In genomic region chr9:34341659-34342266, GRCh38 we compare ENCODE assay signal across 14 cellular contexts. TPM values are rescaled to one million over a fixed set of nuclear protein-coding genes. Genes with fewer than 3 reads are reported as not detected.
DNase-seq lines count a peak whose midpoint lies in the region; ATAC-seq, FAIRE-seq and TF ChIP-seq lines count a peak whose summit lies in the region.
"Had no signal": no experiment of that assay in that cellular context is flagged by ENCODE, and none has a peak within 500 bp of the region (broad histone marks: within the 10 kb centered on the region; RNA-seq: fewer than 3 reads in every experiment).

No MANE protein-coding gene starts in this region.

- 76% methylated on average over 5 of the region's 6 CpGs for whole genome bisulfite sequencing in esophagus muscularis mucosa
- WGBS in pancreas, 2 donors: 86 to 88% methylated on average over 6 of the region's 6 CpGs

- no peak overlapping the region for H3K4me3 ChIP-seq in ascending aorta
- H3K4me3 ChIP-seq in esophagus muscularis mucosa: no peak overlapping the region
- H3K4me3 ChIP-seq in pancreas: no peak overlapping the region
- no peak overlapping the region for H3K4me3 ChIP-seq in thoracic aorta
- H3K4me3 ChIP-seq: PC-9 had no signal

- no peak for TF ChIP-seq CTCF in ascending aorta (IDR thresholded peaks at IDR 0.05)
- no peak for TF ChIP-seq CTCF in esophagus muscularis mucosa (IDR thresholded peaks at IDR 0.05)
- no peak for TF ChIP-seq CTCF in pancreas (IDR thresholded peaks at IDR 0.05)
- TF ChIP-seq CTCF in thoracic aorta (IDR thresholded peaks at IDR 0.05): no peak

- H3K36me3 ChIP-seq in ascending aorta (peaks cover 5 to 25% of the 10 kb centered on the region in 2 donors), esophagus muscularis mucosa (peaks cover 7 to 56% (median 33%) of the 10 kb centered on the region in 4 donors), pancreas (no peaks in the 10 kb centered on the region), thoracic aorta (peaks cover 13% of the 10 kb centered on the region)

- H3K27ac ChIP-seq in ascending aorta (peak overlapping the region; percentile 83 to 87), esophagus muscularis mucosa (replicated peaks in 1 of 4) (peak overlapping the region; percentile 58 to 80 (median 72)), pancreas (peak overlapping the region; percentile 38 to 89 (median 81)), thoracic aorta (peak overlapping the region; percentile 83 to 97)
- H3K27ac ChIP-seq: PC-9 had no signal

- DNase-seq in ascending aorta (ENCODE audit: low spot score in 2 of 2) (no peak), esophagus muscularis mucosa (ENCODE audit: extremely low spot score) (no peak), pancreas (peak in 1 of 6 donors; percentile 12), thoracic aorta (ENCODE audit: low spot score) (no peak), NCI-H748 treated with DMSO at 0.1 percent for 48 hours (lab: John Stamatoyannopoulos, UW) (no peak), NCI-H1092 treated with DMSO at 0.1 percent for 48 hours (lab: John Stamatoyannopoulos, UW) (no peak), DMS 273 (lab: John Stamatoyannopoulos, UW; ENCODE audit: unreplicated experiment) (no peak)
- DNase-seq: CD4-positive, alpha-beta memory T cell; GF-D8; GOT3; KBM-7; NCI-H1694 treated with DMSO at 0.1 percent for 48 hours; NCI-H69; PC-9 had no signal

- H3K9me3 ChIP-seq in ascending aorta: no peaks in the 10 kb centered on the region
- H3K9me3 ChIP-seq in esophagus muscularis mucosa: no peaks in the 10 kb centered on the region
- no peaks in the 10 kb centered on the region for H3K9me3 ChIP-seq in pancreas
- no peaks in the 10 kb centered on the region for H3K9me3 ChIP-seq in thoracic aorta

- intact Hi-C loops in ascending aorta (cut with DNase I): no loop called here
- intact Hi-C loops in esophagus muscularis mucosa (cut with DNase I): no loop called here
- intact Hi-C loops in pancreas (cut with DNase I): no loop called here

- FAIRE-seq in pancreas (lab: Jason Lieb, UNC): no peak

- ATAC-seq in pancreas (no peak), thoracic aorta (ENCODE audit: insufficient number of reproducible peaks, low FRiP score, low read depth) (no peak)

- TF ChIP-seq EP300 in esophagus muscularis mucosa (IDR thresholded peaks at IDR 0.05): no peak

- H3K4me1 ChIP-seq in ascending aorta: peaks cover 23 to 41% of the 10 kb centered on the region in 2 donors
- H3K4me1 ChIP-seq in esophagus muscularis mucosa: peaks cover 13 to 57% (median 55%) of the 10 kb centered on the region in 4 donors
- H3K4me1 ChIP-seq in pancreas: peaks cover 30 to 49% (median 39%) of the 10 kb centered on the region in 3 donors
- peaks cover 26 to 53% of the 10 kb centered on the region in 2 donors for H3K4me1 ChIP-seq in thoracic aorta (ENCODE audit: control insufficient read depth in 1 of 2, low read depth in 2 of 2)

- TF ChIP-seq POLR2A in esophagus muscularis mucosa (IDR thresholded peaks at IDR 0.05; ENCODE audit: low read depth): no peak

- H3K27me3 ChIP-seq in ascending aorta (no peaks in the 10 kb centered on the region), esophagus muscularis mucosa (no peaks in the 10 kb centered on the region), pancreas (no peaks in the 10 kb centered on the region), thoracic aorta (replicated peaks; ENCODE audit: insufficient read depth) (no peaks in the 10 kb centered on the region)

RNA-seq across cellular contexts. Expression of gene NUDT2, which starts 12.4 kb away (rescaled TPM):
- total RNA-seq in ascending aorta (not detected), esophagus muscularis mucosa (10 to 100 TPM; 15.0 to 45.3 (median 23.0) TPM), pancreas (10 to 100 TPM in 5 of 6 donors, 1 to 10 TPM in 1; 9.7 to 16.8 (median 13.2) TPM), thoracic aorta (10 to 100 TPM in 1 of 2 donors, 1 to 10 TPM in 1; 3.4 to 20.8 TPM)
- polyA plus RNA-seq in pancreas: 10 to 100 TPM; 13.7 to 32.6 TPM

RNA-seq across cellular contexts. Expression of gene KIF24, which starts 12.7 kb away (rescaled TPM):
- total RNA-seq in ascending aorta (0.21 TPM), esophagus muscularis mucosa (1 to 10 TPM in 1 of 4 donors, under 1 TPM in 3; 0.42 to 1.5 (median 0.62) TPM), pancreas (under 1 TPM; 0.37 to 0.69 (median 0.48) TPM), thoracic aorta (1 to 10 TPM in 1 of 2 donors, under 1 TPM in 1; 0.56 to 1.1 TPM)
- under 1 TPM; 0.38 to 0.52 TPM for polyA plus RNA-seq in pancreas
- polyA plus RNA-seq: CD4-positive, alpha-beta memory T cell had no signal

RNA-seq across cellular contexts. Expression of gene MYORG, which starts 34.9 kb away (rescaled TPM):
- 11.0 TPM for total RNA-seq in ascending aorta
- total RNA-seq in esophagus muscularis mucosa: 10 to 100 TPM in 2 of 4 donors, 1 to 10 TPM in 2; 7.8 to 27.2 (median 15.4) TPM
- 10 to 100 TPM in 4 of 6 donors, 1 to 10 TPM in 2; 4.0 to 17.5 (median 10.8) TPM for total RNA-seq in pancreas
- polyA plus RNA-seq in pancreas: 1 to 10 TPM; 1.8 to 2.3 TPM
- 10 to 100 TPM in 1 of 2 donors, 1 to 10 TPM in 1; 7.4 to 12.1 TPM for total RNA-seq in thoracic aorta
